18 cellular contexts compared by ENCODE assay signal in genomic region chr15:93882779-93883178, GRCh38.
"Had no signal": no experiment of that assay in that cellular context is flagged by ENCODE, and none has a peak within 500 bp of the region (broad histone marks: within the 10 kb centered on the region; RNA-seq: fewer than 3 reads in every experiment).

No MANE protein-coding gene starts in this region.

- H3K36me3 ChIP-seq: colonic mucosa, esophagus muscularis mucosa, gastroesophageal sphincter, heart left ventricle, left lung, lower lobe of right lung had no signal

- H3K27me3 Mint-ChIP-seq: dendritic cell treated with granulocyte-macrophage colony-stimulating factor and Interleukin-4, amounts not matched to agents 40 ng/mL and 50 ng/mL, for 4 days had no signal

- H3K4me1 Mint-ChIP-seq: naive thymus-derived CD4-positive, alpha-beta T cell had no signal

- H3K27ac ChIP-seq: colonic mucosa, esophagus muscularis mucosa, foreskin keratinocyte, gastroesophageal sphincter, hepatocyte, left lung, lower lobe of right lung had no signal

- H3K36me3 Mint-ChIP-seq: naive thymus-derived CD4-positive, alpha-beta T cell had no signal

- H3K4me1 ChIP-seq: colonic mucosa, foreskin keratinocyte, left lung, lower lobe of right lung had no signal

- H3K27me3 ChIP-seq: colonic mucosa, esophagus muscularis mucosa, foreskin keratinocyte, gastroesophageal sphincter, hepatocyte, left lung had no signal

- H3K9me3 Mint-ChIP-seq: dendritic cell treated with granulocyte-macrophage colony-stimulating factor and Interleukin-4, amounts not matched to agents 40 ng/mL and 50 ng/mL, for 4 days had no signal

- H3K4me3 Mint-ChIP-seq: dendritic cell treated with granulocyte-macrophage colony-stimulating factor and Interleukin-4, amounts not matched to agents 40 ng/mL and 50 ng/mL, for 4 days; effector memory CD8-positive, alpha-beta T cell; naive thymus-derived CD4-positive, alpha-beta T cell had no signal

- H3K9me3 ChIP-seq: colonic mucosa, esophagus muscularis mucosa, gastroesophageal sphincter, heart left ventricle, left lung, lower lobe of right lung had no signal

- H3K27ac Mint-ChIP-seq: dendritic cell treated with granulocyte-macrophage colony-stimulating factor and Interleukin-4, amounts not matched to agents 40 ng/mL and 50 ng/mL, for 4 days; effector memory CD8-positive, alpha-beta T cell; naive thymus-derived CD4-positive, alpha-beta T cell had no signal

- H3K4me2 ChIP-seq: hepatocyte had no signal

- H3K4me3 ChIP-seq: colonic mucosa, esophagus muscularis mucosa, gastroesophageal sphincter, heart left ventricle, hepatocyte, left lung, lower lobe of right lung had no signal

- DNase-seq: colonic mucosa; cortex of kidney; effector CD8-positive, alpha-beta T cell; effector memory CD8-positive, alpha-beta T cell; foreskin keratinocyte; heart left ventricle; hypothalamus; left cardiac atrium; left lung; left ventricle myocardium superior; lower lobe of right lung; mesenchymal stem cell; midbrain; naive thymus-derived CD4-positive, alpha-beta T cell had no signal
